ENCODE assay signal across 12 cellular contexts in the genomic region with DNA sequence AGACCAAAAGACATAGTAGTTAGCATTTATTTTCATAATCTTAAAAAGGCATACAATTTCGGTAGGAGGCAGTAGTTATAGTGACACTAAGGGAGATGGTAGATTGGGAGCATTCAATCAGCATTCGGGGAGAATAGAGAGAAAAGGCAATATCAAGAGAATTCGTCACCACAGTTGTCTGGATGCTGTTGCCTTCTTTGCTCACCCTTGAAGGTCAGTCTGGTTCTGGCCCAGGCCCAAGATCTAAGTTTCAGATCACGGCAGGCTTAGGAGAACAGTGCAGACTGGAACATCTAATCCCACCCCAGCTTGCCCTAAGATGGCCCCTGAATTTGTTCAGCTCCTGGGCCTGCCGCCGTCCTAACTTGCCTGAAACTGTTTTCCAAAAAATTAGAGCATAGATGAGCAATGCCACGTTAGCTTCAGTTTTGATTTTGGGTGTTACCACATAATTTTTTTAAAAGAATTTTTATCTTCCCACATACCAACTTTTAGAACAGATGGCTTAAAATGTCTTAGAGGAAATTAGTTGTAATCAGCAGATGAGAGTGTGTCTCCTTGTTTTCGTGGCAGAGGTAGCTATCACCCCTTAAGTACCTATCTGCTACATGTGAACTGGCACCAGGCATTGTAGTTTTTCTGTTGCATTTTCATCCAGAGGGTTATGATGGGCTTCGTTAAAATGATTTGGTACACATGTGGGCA. TPM values are rescaled to one million over a fixed set of nuclear protein-coding genes. Genes with fewer than 3 reads are reported as not detected.
DNase-seq lines count a peak whose midpoint lies in the region; ATAC-seq and TF ChIP-seq lines count a peak whose summit lies in the region.
"Had no signal": no experiment of that assay in that cellular context is flagged by ENCODE, and none has a peak within 500 bp of the region (broad histone marks: within the 10 kb centered on the region; RNA-seq: fewer than 3 reads in every experiment).

No MANE protein-coding gene starts in this region.

- TF ChIP-seq POLR2A in spleen (IDR thresholded peaks at IDR 0.05): no peak

- intact Hi-C loops in spleen (cut with DNase I; ENCODE audit: low total_unique reads): loop anchor here (10.0 kb wide), 2 partner anchors 45 to 115 kb away; no protein-coding TSS in a partner anchor

- H3K4me3 ChIP-seq in choroid plexus epithelial cell (ENCODE audit: low read depth, low read length) (no peak overlapping the region), spleen (no peak overlapping the region)
- H3K4me3 ChIP-seq: heart left ventricle, MG63 had no signal

- TF ChIP-seq CTCF in choroid plexus epithelial cell (conservative IDR thresholded peaks at IDR 0.05; ENCODE audit: low read depth, low read length) (no peak), spleen (IDR thresholded peaks at IDR 0.05 in 8 of 11, conservative IDR thresholded peaks at IDR 0.05 in 3 of 11) (no peak)

- peak; percentile 33 for DNase-seq in activated CD4-positive, alpha-beta T cell treated with anti-CD3 and anti-CD28 coated beads for 48 hours
- DNase-seq in activated CD4-positive, alpha-beta T cell treated with anti-CD3 and anti-CD28 coated beads, Interleukin-2, amount 50 U/mL, for 48 hours: no peak
- DNase-seq in NCI-H345 treated with DMSO at 0.1 percent for 48 hours (lab: John Stamatoyannopoulos, UW; ENCODE audit: unreplicated experiment): peak; percentile 79
- peak; percentile 23 for DNase-seq in choroid plexus epithelial cell (ENCODE audit: low read depth)
- DNase-seq in spleen: no peak
- no peak for DNase-seq in glomerular visceral epithelial cell (ENCODE audit: extremely low spot score)
- DNase-seq in NCI-H1105 treated with DMSO at 0.1 percent for 48 hours (lab: John Stamatoyannopoulos, UW): no peak
- DNase-seq: GF-D8, MG63 had no signal

- ATAC-seq in GM21390 (IDR thresholded peaks at IDR 0.05; ENCODE audit: unreplicated experiment): no peak
- ATAC-seq: left lobe of liver had no signal

- H3K27ac ChIP-seq in spleen: peak overlapping the region in 6 of 8 donors; percentile 14 to 43 (median 26)
- H3K27ac ChIP-seq: heart left ventricle had no signal

- no peaks in the 10 kb centered on the region for H3K27me3 ChIP-seq in spleen (replicated peaks in 1 of 7)
- H3K27me3 ChIP-seq: heart left ventricle, MG63 had no signal

- peaks cover 0 to 13% (median 2%) of the 10 kb centered on the region in 6 donors for H3K36me3 ChIP-seq in spleen
- H3K36me3 ChIP-seq: heart left ventricle, MG63 had no signal

- H3K4me1 ChIP-seq in spleen: peaks cover 0 to 49% (median 16%) of the 10 kb centered on the region in 6 donors

- 67 to 78% (median 72%) methylated on average over 9 of the region's 9 CpGs for WGBS in spleen, 5 donors

- H3K9me3 ChIP-seq in spleen: no peaks in the 10 kb centered on the region
- H3K9me3 ChIP-seq: heart left ventricle, MG63 had no signal

RNA-seq across cellular contexts. Expression of gene CEP85L, which starts 8.3 kb away (rescaled TPM):
- total RNA-seq in spleen: 10 to 100 TPM; 26.0 to 46.5 (median 33.4) TPM
- polyA plus RNA-seq in spleen: 1 to 10 TPM; 6.3 to 8.2 (median 6.6) TPM

Comparison
In these comparisons a context has a peak if more than half of its experiments do, and no peak if none do; other contexts are left out.
1. DNase-seq: peak in activated CD4-positive, alpha-beta T cell treated with anti-CD3 and anti-CD28 coated beads for 48 hours (single experiment), NCI-H345 treated with DMSO at 0.1 percent for 48 hours (single experiment) and choroid plexus epithelial cell (single experiment); none in activated CD4-positive, alpha-beta T cell treated with anti-CD3 and anti-CD28 coated beads, Interleukin-2, amount 50 U/mL, for 48 hours (0 of 2), spleen (single experiment), glomerular visceral epithelial cell (single experiment) and NCI-H1105 treated with DMSO at 0.1 percent for 48 hours (single experiment).